ENCODE assay signal across 36 cellular contexts in genomic region chr12:45831590-45831989, GRCh38.
"Had no signal": no experiment of that assay in that cellular context is flagged by ENCODE, and none has a peak within 500 bp of the region (broad histone marks: within the 10 kb centered on the region; RNA-seq: fewer than 3 reads in every experiment).

No MANE protein-coding gene starts in this region.

- H3K9me3 ChIP-seq: MG63 had no signal

- DNase-seq: Karpas-422, Kasumi-1, MG63, MM.1S, MV-4-11, NCI-H1048, NCI-H1092, NCI-H1092 treated with DMSO at 0.1 percent for 48 hours, NCI-H1105, NCI-H1105 treated with DMSO at 0.1 percent for 48 hours, NCI-H1417, NCI-H1417 treated with DMSO at 0.1 percent for 48 hours, NCI-H1436, NCI-H1436 treated with DMSO at 0.1 percent for 48 hours, NCI-H146, NCI-H1694, NCI-H1694 treated with DMSO at 0.1 percent for 48 hours, NCI-H187, NCI-H187 treated with DMSO at 0.1 percent for 48 hours, NCI-H1930, NCI-H2029, NCI-H2029 treated with DMSO at 0.1 percent for 48 hours, NCI-H2081, NCI-H2081 treated with DMSO at 0.1 percent for 48 hours, NCI-H2107, NCI-H2171, NCI-H2171 treated with DMSO at 0.1 percent for 48 hours, NCI-H2227 treated with DMSO at 0.1 percent for 48 hours, NCI-H226, NCI-H345, NCI-H446, NCI-H446 treated with DMSO at 0.1 percent for 48 hours, NCI-H510A, NCI-H510A treated with DMSO at 0.1 percent for 48 hours, NCI-H524, NCI-H524 treated with DMSO at 0.1 percent for 48 hours had no signal

- H3K27me3 ChIP-seq: MG63 had no signal

- H3K4me3 ChIP-seq: MG63 had no signal
